8 cellular contexts compared by ENCODE assay signal in the genomic region with DNA sequence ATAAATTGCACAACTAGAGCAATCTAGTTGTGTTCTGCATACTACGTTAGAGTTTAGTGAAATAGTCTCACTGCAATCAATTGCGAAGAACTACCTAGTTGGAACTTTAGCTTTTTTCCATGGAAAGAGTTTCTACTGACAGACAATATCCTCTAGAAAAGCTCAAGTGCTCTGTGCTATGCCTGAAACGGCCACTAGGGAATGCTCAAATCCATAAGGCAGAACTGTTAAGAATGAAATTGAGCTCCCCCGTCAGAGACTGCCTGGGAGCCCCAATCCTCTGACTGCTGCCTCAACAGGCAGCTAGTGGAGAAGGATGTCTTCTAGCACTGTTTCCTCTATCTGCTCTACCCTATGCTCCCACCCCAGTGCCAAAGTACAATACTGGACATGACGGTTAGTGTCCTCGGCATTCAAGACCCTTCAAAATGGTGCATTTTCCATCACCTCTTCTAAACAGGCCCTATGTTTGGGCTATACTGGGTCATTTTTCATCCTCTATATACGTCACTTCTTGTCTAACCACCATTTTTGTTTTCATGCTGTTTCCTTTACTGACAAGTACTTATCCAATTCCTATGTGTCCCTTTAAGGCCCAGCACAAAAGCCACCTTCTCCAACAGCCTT. TPM values are rescaled to one million over a fixed set of nuclear protein-coding genes. Genes with fewer than 3 reads are reported as not detected.
DNase-seq lines count a peak whose midpoint lies in the region; ATAC-seq, FAIRE-seq and TF ChIP-seq lines count a peak whose summit lies in the region.

No MANE protein-coding gene starts in this region.

- no peaks in the 10 kb centered on the region for H3K27me3 Mint-ChIP-seq in osteocyte (ENCODE audit: unreplicated experiment)

- H3K4me3 Mint-ChIP-seq in osteocyte (ENCODE audit: unreplicated experiment) = no peak overlapping the region

- TF ChIP-seq CTCF in fibroblast of pulmonary artery (IDR thresholded peaks at IDR 0.05; ENCODE audit: low read length, missing control alignments) = peak; percentile 82
- TF ChIP-seq CTCF in osteocyte (IDR thresholded peaks at IDR 0.05) = peak; percentile 95

- H3K9ac ChIP-seq in NT2/D1 (ENCODE audit: insufficient read length, low read depth) = no peak overlapping the region

- peak; percentile 57 for DNase-seq in CD1c-positive myeloid dendritic cell (ENCODE audit: extremely low spot score)
- DNase-seq in GM19238 (ENCODE audit: insufficient read length, low spot score) = peak; percentile 36
- DNase-seq in NT2/D1 (ENCODE audit: low read depth, low spot score) = peak; percentile 33
- peak; percentile 38 for DNase-seq in activated T-cell treated with anti-CD3 and anti-CD28 coated beads, Interleukin-2, amount 50 U/mL, for 1 hour
- peak; percentile 78 for DNase-seq in fibroblast of pulmonary artery (ENCODE audit: low read depth)
- peak; percentile 86 for DNase-seq in osteocyte (ENCODE audit: extremely low spot score, unreplicated experiment)
- peak; percentile 11 for DNase-seq in urothelium cell line (ENCODE audit: low spot score)

- no peaks in the 10 kb centered on the region for H3K9me3 ChIP-seq in NT2/D1 (ENCODE audit: insufficient read depth, low read length)

- H3K27ac Mint-ChIP-seq in osteocyte (ENCODE audit: unreplicated experiment) = no peak overlapping the region

- peaks cover 5% of the 10 kb centered on the region for H3K4me1 Mint-ChIP-seq in osteocyte (ENCODE audit: unreplicated experiment)

- ATAC-seq in HG03565 (IDR thresholded peaks at IDR 0.05; ENCODE audit: unreplicated experiment) = peak; percentile 83

- H3K36me3 ChIP-seq in NT2/D1 (ENCODE audit: insufficient read depth, insufficient read length, low read length) = no peaks in the 10 kb centered on the region

- H3K36me3 Mint-ChIP-seq in osteocyte (ENCODE audit: unreplicated experiment) = no peaks in the 10 kb centered on the region

- H3K9me3 Mint-ChIP-seq in osteocyte (ENCODE audit: unreplicated experiment) = no peaks in the 10 kb centered on the region

- FAIRE-seq in urothelium cell line (lab: Jason Lieb, UNC) = no peak

- no peaks in the 10 kb centered on the region for H3K4me1 ChIP-seq in NT2/D1 (ENCODE audit: insufficient read depth, insufficient read length)

- H3K27me3 ChIP-seq in NT2/D1 (ENCODE audit: insufficient read depth, insufficient read length) = no peaks in the 10 kb centered on the region

- H3K4me3 ChIP-seq in NT2/D1 (ENCODE audit: insufficient read length, low read depth) = no peak overlapping the region
- no peak overlapping the region for H3K4me3 ChIP-seq in fibroblast of pulmonary artery (replicated peaks; ENCODE audit: low read depth, low read length)

RNA-seq across cellular contexts. Expression of a gene that starts 35.3 kb away (rescaled TPM):
- 0.30 and 0.44 TPM in 2 replicates for total RNA-seq in osteocyte

Comparison
In these comparisons a context has a peak if more than half of its experiments do, and no peak if none do; other contexts are left out.
1. DNase-seq: peak in every context shown above with its lines; median percentile 86 in osteocyte; 78 in fibroblast of pulmonary artery; 57 in CD1c-positive myeloid dendritic cell; 38 in activated T-cell treated with anti-CD3 and anti-CD28 coated beads, Interleukin-2, amount 50 U/mL, for 1 hour; 36 in GM19238; 33 in NT2/D1; 11 in urothelium cell line.